12 cellular contexts compared by ENCODE assay signal in the genomic region with DNA sequence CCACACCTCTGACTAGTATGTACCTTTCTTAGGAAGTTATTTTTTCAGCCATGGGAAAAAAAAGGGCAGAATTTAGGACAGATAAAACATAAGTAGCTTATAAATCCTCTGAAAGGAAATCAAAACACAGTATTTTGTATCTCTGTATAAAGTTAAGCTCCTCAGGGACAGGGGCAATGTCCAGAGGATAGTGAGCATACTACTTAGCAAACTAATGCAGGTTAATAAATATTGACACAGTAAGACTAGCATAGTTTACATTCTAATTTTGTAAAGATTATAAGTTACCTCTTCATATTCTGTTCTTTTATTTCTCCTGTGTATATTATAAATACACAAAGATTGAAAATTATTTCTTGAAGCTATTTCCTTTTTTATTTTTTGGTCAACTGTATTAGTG. TPM values are rescaled to one million over a fixed set of nuclear protein-coding genes. Genes with fewer than 3 reads are reported as not detected.
DNase-seq lines count a peak whose midpoint lies in the region; ATAC-seq and TF ChIP-seq lines count a peak whose summit lies in the region.
"Had no signal": no experiment of that assay in that cellular context is flagged by ENCODE, and none has a peak within 500 bp of the region (broad histone marks: within the 10 kb centered on the region; RNA-seq: fewer than 3 reads in every experiment).

No MANE protein-coding gene starts in this region.

- H3K9me2 ChIP-seq in OCI-LY7 (ENCODE audit: insufficient read depth, low read length): no peaks in the 10 kb centered on the region

- H3K36me3 ChIP-seq in ES-I3 (ENCODE audit: insufficient read depth, low read length) (no peaks in the 10 kb centered on the region), OCI-LY7 (ENCODE audit: insufficient read depth, low read length) (peaks cover 42% of the 10 kb centered on the region), ovary (no peaks in the 10 kb centered on the region), colonic mucosa (no peaks in the 10 kb centered on the region)

- TF ChIP-seq CTCF in OCI-LY7 (conservative IDR thresholded peaks at IDR 0.05; ENCODE audit: low read length) (no peak), endothelial cell (IDR thresholded peaks at IDR 0.05; ENCODE audit: unreplicated experiment) (no peak), ovary (IDR thresholded peaks at IDR 0.05) (no peak), colonic mucosa (IDR thresholded peaks at IDR 0.05) (no peak)

- H3K4me3 ChIP-seq in OCI-LY7 (ENCODE audit: low read depth, low read length, poor library complexity, severe bottlenecking) (peak overlapping the region; percentile 98), ovary (peak overlapping the region; percentile 99), colonic mucosa (no peak overlapping the region)

- H3K4me1 Mint-ChIP-seq in endothelial cell (ENCODE audit: unreplicated experiment): peaks cover 10% of the 10 kb centered on the region

- intact Hi-C loops in OCI-LY7 (cut with micrococcal nuclease; ENCODE audit: unreplicated experiment) (loop anchor here (5.0 to 10.0 kb wide), 3 partner anchors 299 to 498 kb away; no protein-coding TSS in a partner anchor), ovary (cut with DNase I) (no loop called here), colonic mucosa (cut with DNase I) (loop anchor here (10.0 kb wide), 2 partner anchors 62 to 482 kb away; partner anchors contain the start of genes SNRPN and SNURF)

- H3K4me1 ChIP-seq in ES-I3 (ENCODE audit: insufficient read depth, low read length) (peaks cover 6% of the 10 kb centered on the region; the same call in 1 of the 2 replicates), OCI-LY7 (ENCODE audit: insufficient read depth, low read length, poor library complexity, severe bottlenecking) (peaks cover 40% of the 10 kb centered on the region), ovary (ENCODE audit: insufficient read depth) (peaks cover 5% of the 10 kb centered on the region), colonic mucosa (peaks cover 17% of the 10 kb centered on the region)

- H3K9ac ChIP-seq in ES-I3 (ENCODE audit: low read depth, low read length): peak overlapping the region; percentile 10; the same call in 1 of the 2 replicates
- peak overlapping the region in 1 of 2 donors; percentile 87 for H3K9ac ChIP-seq in colonic mucosa (ENCODE audit: low read depth in 2 of 2, low read length in 2 of 2)

- H3K9me3 ChIP-seq in ES-I3 (ENCODE audit: control insufficient read depth, insufficient read depth, low read length) (no peaks in the 10 kb centered on the region), OCI-LY7 (ENCODE audit: low read length) (no peaks in the 10 kb centered on the region; the same call in 1 of the 2 replicates), ovary (no peaks in the 10 kb centered on the region), colonic mucosa (no peaks in the 10 kb centered on the region)

- CTCF ChIA-PET in OCI-LY7 (lab: Charles Lee; ENCODE audit: unreplicated experiment): interaction anchor here (0.6 kb wide), 1 partner anchor 18 kb away, joined by 3 read pairs; no protein-coding TSS in a partner anchor

- H2AFZ ChIP-seq in OCI-LY7 (ENCODE audit: low read length): no peak overlapping the region

- no peak overlapping the region for H3K27ac ChIP-seq in OCI-LY7 (ENCODE audit: low read depth, low read length, poor library complexity, severe bottlenecking)
- H3K27ac ChIP-seq in ovary: no peak overlapping the region
- no peak overlapping the region for H3K27ac ChIP-seq in colonic mucosa

- H3K4me2 ChIP-seq in OCI-LY7 (ENCODE audit: low read length): peak overlapping the region; percentile 97

- no peak for TF ChIP-seq EP300 in ovary (IDR thresholded peaks at IDR 0.05)

- BruUV-seq in OCI-LY7 (replicated peaks; lab: Mats Ljungman, UMichigan): no TSS peak

- POLR2A ChIA-PET in OCI-LY7 (lab: Charles Lee): interaction anchor here (0.9 to 2.9 kb wide), 11 partner anchors 11 to 113 kb away, joined by 3 to 8 read pairs (median 4); no protein-coding TSS in a partner anchor

- H3K27ac Mint-ChIP-seq in endothelial cell (ENCODE audit: unreplicated experiment): no peak overlapping the region

- H3K4me3 Mint-ChIP-seq in endothelial cell (ENCODE audit: unreplicated experiment): peak overlapping the region; percentile 96

- no peak for DNase-seq in OCI-LY7 (ENCODE audit: low spot score)
- no peak for DNase-seq in endothelial cell (ENCODE audit: low spot score)
- no peak for DNase-seq in ovary
- DNase-seq in GDM1 (lab: John Stamatoyannopoulos, UW): no peak
- DNase-seq in Ammon's horn (ENCODE audit: low spot score): no peak
- DNase-seq in colonic mucosa: no peak
- DNase-seq: amygdala, H7, MV-4-11 had no signal

- peaks cover 6% of the 10 kb centered on the region for H3K36me3 Mint-ChIP-seq in endothelial cell (ENCODE audit: low read depth, unreplicated experiment)

- no peak for ATAC-seq in GM21723 (IDR thresholded peaks at IDR 0.05; ENCODE audit: unreplicated experiment)

- TF ChIP-seq POLR2A in ovary (IDR thresholded peaks at IDR 0.05): no peak

- H4K20me1 ChIP-seq in OCI-LY7 (ENCODE audit: insufficient read depth, low read length): peaks cover 60% of the 10 kb centered on the region

- H3K79me2 ChIP-seq in OCI-LY7 (ENCODE audit: insufficient read depth, low read depth, low read length): peaks cover 66% of the 10 kb centered on the region

- peaks cover 14% of the 10 kb centered on the region for H3K27me3 Mint-ChIP-seq in endothelial cell (ENCODE audit: unreplicated experiment)

- H3K27me3 ChIP-seq in ovary (no peaks in the 10 kb centered on the region), colonic mucosa (no peaks in the 10 kb centered on the region)
- H3K27me3 ChIP-seq: SJSA1 had no signal

- H3K9me3 Mint-ChIP-seq in endothelial cell (ENCODE audit: unreplicated experiment): no peaks in the 10 kb centered on the region

RNA-seq across cellular contexts. Expression of gene UBE3A, which starts 2.1 kb away (rescaled TPM):
- total RNA-seq in OCI-LY7 (2014; rRNA removed; shearing (Covaris generic)): 95.3 and 95.9 TPM in 2 replicates
- total RNA-seq in OCI-LY7 (2022) (158 and 164 TPM in 2 replicates), endothelial cell (ENCODE audit: unreplicated experiment) (102 TPM), ovary (100 to 1,000 TPM in 3 of 7 donors, 10 to 100 TPM in 4; 67.0 to 130 (median 99.3) TPM), colonic mucosa (10 to 100 TPM; 83.9 to 92.2 TPM)
- polyA plus RNA-seq in ovary: 10 to 100 TPM; 27.0 to 52.0 TPM

Comparison
In these comparisons a context has a peak if more than half of its experiments do, and no peak if none do; other contexts are left out.
1. intact Hi-C loops: an anchor here in OCI-LY7 (5.0 to 10.0 kb wide) and colonic mucosa (10.0 kb wide); none called in ovary.